10 cellular contexts compared by ENCODE assay signal in the genomic region with DNA sequence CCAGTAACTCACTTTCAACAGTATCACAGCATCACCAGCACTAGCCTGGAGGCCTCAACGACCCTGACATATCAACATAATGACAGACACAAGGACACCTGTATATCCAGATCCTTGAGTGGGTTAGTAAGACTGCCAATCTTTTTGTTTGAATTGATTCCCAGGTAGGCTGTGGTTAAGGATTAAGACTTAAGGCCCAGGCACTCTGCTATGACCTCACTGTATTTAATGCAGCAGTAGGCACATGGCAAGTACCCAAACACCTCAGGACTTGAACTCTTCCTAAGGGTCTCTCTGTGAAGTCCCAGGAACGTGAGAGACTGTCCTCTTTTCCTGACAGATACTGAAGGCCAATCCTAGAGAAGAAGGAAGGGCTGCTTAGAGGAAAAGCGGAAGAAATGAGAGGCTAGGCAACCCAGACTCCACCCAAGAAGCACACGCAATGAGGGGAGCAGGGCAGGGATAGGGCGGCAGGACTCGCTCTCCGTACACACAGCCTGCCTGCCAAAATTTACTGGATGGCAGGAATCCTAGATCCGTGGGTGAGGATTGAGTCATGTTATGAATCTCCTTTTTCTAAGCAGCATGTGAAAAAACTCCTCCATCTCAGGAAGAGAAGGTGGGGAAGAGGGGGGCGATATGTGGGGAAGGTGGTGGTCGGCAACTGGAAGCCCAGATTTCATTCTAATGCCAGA.
DNase-seq lines count a peak whose midpoint lies in the region; ATAC-seq, FAIRE-seq and TF ChIP-seq lines count a peak whose summit lies in the region.
"Had no signal": no experiment of that assay in that cellular context is flagged by ENCODE, and none has a peak within 500 bp of the region (broad histone marks: within the 10 kb centered on the region; RNA-seq: fewer than 3 reads in every experiment).

No MANE protein-coding gene starts in this region.

- H3K27me3 ChIP-seq in astrocyte (ENCODE audit: insufficient read depth, low read length), result no peaks in the 10 kb centered on the region
- H3K27me3 ChIP-seq in hepatocyte, result no peaks in the 10 kb centered on the region
- no peaks in the 10 kb centered on the region for H3K27me3 ChIP-seq in skeletal muscle satellite cell (ENCODE audit: control insufficient read depth, insufficient read depth, low read length)

- H3K4me3 ChIP-seq in astrocyte (ENCODE audit: insufficient read depth, low read depth, low read length) (peak overlapping the region; percentile 9), hepatocyte (no peak overlapping the region), skeletal muscle satellite cell (ENCODE audit: low read length) (peak overlapping the region; percentile 35)

- H3K9me2 ChIP-seq in hepatocyte (replicated peaks; ENCODE audit: insufficient read depth), result no peaks in the 10 kb centered on the region

- H3K79me2 ChIP-seq in astrocyte (ENCODE audit: insufficient read depth, low read length) (no peaks in the 10 kb centered on the region), hepatocyte (no peaks in the 10 kb centered on the region)

- ATAC-seq in HG03025 (IDR thresholded peaks at IDR 0.05; ENCODE audit: low FRiP score, unreplicated experiment) (no peak), GM21423 (IDR thresholded peaks at IDR 0.05; ENCODE audit: unreplicated experiment) (no peak), GM21528 (IDR thresholded peaks at IDR 0.05; ENCODE audit: low FRiP score, unreplicated experiment) (no peak)

- no peaks in the 10 kb centered on the region for H3K36me3 ChIP-seq in astrocyte (ENCODE audit: insufficient read depth, low read length)
- H3K36me3 ChIP-seq in hepatocyte (replicated peaks; ENCODE audit: insufficient read depth, low read depth), result no peaks in the 10 kb centered on the region
- no peaks in the 10 kb centered on the region for H3K36me3 ChIP-seq in skeletal muscle satellite cell (ENCODE audit: insufficient read depth, low read length)

- H3K9ac ChIP-seq in astrocyte (ENCODE audit: low read length) (peak overlapping the region; percentile 37), skeletal muscle satellite cell (ENCODE audit: low read depth, low read length) (peak overlapping the region; percentile 48)

- no peaks in the 10 kb centered on the region for H3K27me3 Mint-ChIP-seq in astrocyte (ENCODE audit: low read depth, unreplicated experiment)
- H3K27me3 Mint-ChIP-seq: activated B cell treated with CpG ODN at 0.5 μM for 24 hours had no signal

- TF ChIP-seq CTCF in astrocyte (IDR thresholded peaks at IDR 0.05; ENCODE audit: insufficient read depth, low read depth, low read length), result no peak
- no peak for TF ChIP-seq CTCF in hepatocyte (IDR thresholded peaks at IDR 0.05; ENCODE audit: poor library complexity)

- TF ChIP-seq POLR2A in GM12892 (IDR thresholded peaks at IDR 0.05; ENCODE audit: low read depth, low read length), result no peak

- H4K20me1 ChIP-seq in astrocyte (ENCODE audit: insufficient read depth, low read length), result peaks cover 5% of the 10 kb centered on the region
- no peaks in the 10 kb centered on the region for H4K20me1 ChIP-seq in hepatocyte (ENCODE audit: insufficient read depth, poor library complexity, severe bottlenecking)

- H3K4me2 ChIP-seq in astrocyte (ENCODE audit: low read length) (peak overlapping the region; percentile 69), hepatocyte (peak overlapping the region; percentile 51), skeletal muscle satellite cell (ENCODE audit: low read length) (peak overlapping the region; percentile 70)

- no peak overlapping the region for H3K4me3 Mint-ChIP-seq in astrocyte (ENCODE audit: unreplicated experiment)
- H3K4me3 Mint-ChIP-seq: activated B cell treated with CpG ODN at 0.5 μM for 24 hours had no signal

- H3K4me1 Mint-ChIP-seq in astrocyte (ENCODE audit: low read depth, unreplicated experiment), result peaks cover 36% of the 10 kb centered on the region
- H3K4me1 Mint-ChIP-seq: activated B cell treated with CpG ODN at 0.5 μM for 24 hours had no signal

- H3K4me1 ChIP-seq in astrocyte (ENCODE audit: insufficient read depth, low read length) (peaks cover 28% of the 10 kb centered on the region), hepatocyte (ENCODE audit: insufficient read depth) (peaks cover 7% of the 10 kb centered on the region), skeletal muscle satellite cell (ENCODE audit: control insufficient read depth, insufficient read depth, low read length) (peaks cover 25% of the 10 kb centered on the region)

- no peaks in the 10 kb centered on the region for H3K9me3 Mint-ChIP-seq in astrocyte (ENCODE audit: unreplicated experiment)
- H3K9me3 Mint-ChIP-seq: activated B cell treated with CpG ODN at 0.5 μM for 24 hours had no signal

- FAIRE-seq in GM12892 (lab: Jason Lieb, UNC) (peak; percentile 9), astrocyte (lab: Jason Lieb, UNC) (peak; percentile 92)
- FAIRE-seq: GM18507 had no signal

- H2AFZ ChIP-seq in astrocyte (ENCODE audit: low read depth, low read length) (peak overlapping the region; percentile 49), hepatocyte (no peak overlapping the region)

- DNase-seq in GM12892 (ENCODE audit: insufficient read length) (no peak), astrocyte (ENCODE audit: low read depth) (peak; percentile 95), hepatocyte (ENCODE audit: low spot score) (peak; percentile 24), HuH-7 (ENCODE audit: low spot score) (no peak)
- DNase-seq: activated B cell treated with CpG ODN at 0.5 μM for 24 hours had no signal

- H3K9me3 ChIP-seq in astrocyte (ENCODE audit: insufficient read depth, low read depth, low read length) (no peaks in the 10 kb centered on the region), hepatocyte (ENCODE audit: low read depth) (no peaks in the 10 kb centered on the region), skeletal muscle satellite cell (replicated peaks; ENCODE audit: low read length) (no peaks in the 10 kb centered on the region)

- H3K27ac Mint-ChIP-seq in astrocyte (ENCODE audit: unreplicated experiment), result no peak overlapping the region
- H3K27ac Mint-ChIP-seq: activated B cell treated with CpG ODN at 0.5 μM for 24 hours had no signal

- 66% methylated on average over 10 of the region's 10 CpGs for WGBS in hepatocyte (ENCODE audit: low lambda C conversion rate, missing lambda C conversion rate)

- H3K27ac ChIP-seq in astrocyte (ENCODE audit: low read depth, low read length) (peak overlapping the region; percentile 55), hepatocyte (peak overlapping the region; percentile 67)

- H3K36me3 Mint-ChIP-seq in astrocyte (ENCODE audit: low read depth, unreplicated experiment), result peaks cover 4% of the 10 kb centered on the region

Comparison
In these comparisons a context has a peak if more than half of its experiments do, and no peak if none do; other contexts are left out.
1. DNase-seq: peak in astrocyte (single experiment) and hepatocyte (single experiment); none in GM12892 (single experiment) and HuH-7 (single experiment).
2. Peak in every context shown above with its lines, with median percentiles within 50 percentile points of each other: H3K4me2 ChIP-seq.